Comparison of ENCODE assay signal across 2 cellular contexts in genomic region chr17:74274060-74274702, GRCh38.
TF ChIP-seq lines count a peak whose summit lies in the region.

A gene with protein sequence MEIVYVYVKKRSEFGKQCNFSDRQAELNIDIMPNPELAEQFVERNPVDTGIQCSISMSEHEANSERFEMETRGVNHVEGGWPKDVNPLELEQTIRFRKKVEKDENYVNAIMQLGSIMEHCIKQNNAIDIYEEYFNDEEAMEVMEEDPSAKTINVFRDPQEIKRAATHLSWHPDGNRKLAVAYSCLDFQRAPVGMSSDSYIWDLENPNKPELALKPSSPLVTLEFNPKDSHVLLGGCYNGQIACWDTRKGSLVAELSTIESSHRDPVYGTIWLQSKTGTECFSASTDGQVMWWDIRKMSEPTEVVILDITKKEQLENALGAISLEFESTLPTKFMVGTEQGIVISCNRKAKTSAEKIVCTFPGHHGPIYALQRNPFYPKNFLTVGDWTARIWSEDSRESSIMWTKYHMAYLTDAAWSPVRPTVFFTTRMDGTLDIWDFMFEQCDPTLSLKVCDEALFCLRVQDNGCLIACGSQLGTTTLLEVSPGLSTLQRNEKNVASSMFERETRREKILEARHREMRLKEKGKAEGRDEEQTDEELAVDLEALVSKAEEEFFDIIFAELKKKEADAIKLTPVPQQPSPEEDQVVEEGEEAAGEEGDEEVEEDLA (plus strand): TSS chr17:74274234. CDS start chr17:74281818, 7,584 bp downstream.

TF ChIP-seq in GM12878, 131 proteins besides CTCF, POLR2A, EP300 and RAD21 (continued from another document):
- TF ChIP-seq, protein P1, sequence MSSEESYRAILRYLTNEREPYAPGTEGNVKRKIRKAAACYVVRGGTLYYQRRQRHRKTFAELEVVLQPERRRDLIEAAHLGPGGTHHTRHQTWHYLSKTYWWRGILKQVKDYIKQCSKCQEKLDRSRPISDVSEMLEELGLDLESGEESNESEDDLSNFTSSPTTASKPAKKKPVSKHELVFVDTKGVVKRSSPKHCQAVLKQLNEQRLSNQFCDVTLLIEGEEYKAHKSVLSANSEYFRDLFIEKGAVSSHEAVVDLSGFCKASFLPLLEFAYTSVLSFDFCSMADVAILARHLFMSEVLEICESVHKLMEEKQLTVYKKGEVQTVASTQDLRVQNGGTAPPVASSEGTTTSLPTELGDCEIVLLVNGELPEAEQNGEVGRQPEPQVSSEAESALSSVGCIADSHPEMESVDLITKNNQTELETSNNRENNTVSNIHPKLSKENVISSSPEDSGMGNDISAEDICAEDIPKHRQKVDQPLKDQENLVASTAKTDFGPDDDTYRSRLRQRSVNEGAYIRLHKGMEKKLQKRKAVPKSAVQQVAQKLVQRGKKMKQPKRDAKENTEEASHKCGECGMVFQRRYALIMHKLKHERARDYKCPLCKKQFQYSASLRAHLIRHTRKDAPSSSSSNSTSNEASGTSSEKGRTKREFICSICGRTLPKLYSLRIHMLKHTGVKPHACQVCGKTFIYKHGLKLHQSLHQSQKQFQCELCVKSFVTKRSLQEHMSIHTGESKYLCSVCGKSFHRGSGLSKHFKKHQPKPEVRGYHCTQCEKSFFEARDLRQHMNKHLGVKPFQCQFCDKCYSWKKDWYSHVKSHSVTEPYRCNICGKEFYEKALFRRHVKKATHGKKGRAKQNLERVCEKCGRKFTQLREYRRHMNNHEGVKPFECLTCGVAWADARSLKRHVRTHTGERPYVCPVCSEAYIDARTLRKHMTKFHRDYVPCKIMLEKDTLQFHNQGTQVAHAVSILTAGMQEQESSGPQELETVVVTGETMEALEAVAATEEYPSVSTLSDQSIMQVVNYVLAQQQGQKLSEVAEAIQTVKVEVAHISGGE (CRISPR knock-in tag; IDR thresholded peaks at IDR 0.05) = no peak
TF ChIP-seq in GM12878: peak in this region for 2.

TF ChIP-seq in neural cell, 6 proteins besides CTCF, POLR2A, EP300 and RAD21 (continued from another document):
- TF ChIP-seq, protein P2, sequence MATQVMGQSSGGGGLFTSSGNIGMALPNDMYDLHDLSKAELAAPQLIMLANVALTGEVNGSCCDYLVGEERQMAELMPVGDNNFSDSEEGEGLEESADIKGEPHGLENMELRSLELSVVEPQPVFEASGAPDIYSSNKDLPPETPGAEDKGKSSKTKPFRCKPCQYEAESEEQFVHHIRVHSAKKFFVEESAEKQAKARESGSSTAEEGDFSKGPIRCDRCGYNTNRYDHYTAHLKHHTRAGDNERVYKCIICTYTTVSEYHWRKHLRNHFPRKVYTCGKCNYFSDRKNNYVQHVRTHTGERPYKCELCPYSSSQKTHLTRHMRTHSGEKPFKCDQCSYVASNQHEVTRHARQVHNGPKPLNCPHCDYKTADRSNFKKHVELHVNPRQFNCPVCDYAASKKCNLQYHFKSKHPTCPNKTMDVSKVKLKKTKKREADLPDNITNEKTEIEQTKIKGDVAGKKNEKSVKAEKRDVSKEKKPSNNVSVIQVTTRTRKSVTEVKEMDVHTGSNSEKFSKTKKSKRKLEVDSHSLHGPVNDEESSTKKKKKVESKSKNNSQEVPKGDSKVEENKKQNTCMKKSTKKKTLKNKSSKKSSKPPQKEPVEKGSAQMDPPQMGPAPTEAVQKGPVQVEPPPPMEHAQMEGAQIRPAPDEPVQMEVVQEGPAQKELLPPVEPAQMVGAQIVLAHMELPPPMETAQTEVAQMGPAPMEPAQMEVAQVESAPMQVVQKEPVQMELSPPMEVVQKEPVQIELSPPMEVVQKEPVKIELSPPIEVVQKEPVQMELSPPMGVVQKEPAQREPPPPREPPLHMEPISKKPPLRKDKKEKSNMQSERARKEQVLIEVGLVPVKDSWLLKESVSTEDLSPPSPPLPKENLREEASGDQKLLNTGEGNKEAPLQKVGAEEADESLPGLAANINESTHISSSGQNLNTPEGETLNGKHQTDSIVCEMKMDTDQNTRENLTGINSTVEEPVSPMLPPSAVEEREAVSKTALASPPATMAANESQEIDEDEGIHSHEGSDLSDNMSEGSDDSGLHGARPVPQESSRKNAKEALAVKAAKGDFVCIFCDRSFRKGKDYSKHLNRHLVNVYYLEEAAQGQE (IDR thresholded peaks at IDR 0.05; ENCODE audit: borderline replicate concordance) = no peak
